ENCODE assay signal across 15 cellular contexts in genomic region chr6:118559659-118560058, GRCh38. TPM values are rescaled to one million over a fixed set of nuclear protein-coding genes. Genes with fewer than 3 reads are reported as not detected.
DNase-seq lines count a peak whose midpoint lies in the region; ATAC-seq, FAIRE-seq and TF ChIP-seq lines count a peak whose summit lies in the region.
"Had no signal": no experiment of that assay in that cellular context is flagged by ENCODE, and none has a peak within 500 bp of the region (broad histone marks: within the 10 kb centered on the region; RNA-seq: fewer than 3 reads in every experiment).

No MANE protein-coding gene starts in this region.

- no peaks in the 10 kb centered on the region for H3K36me3 ChIP-seq in kidney (ENCODE audit: control insufficient read depth in 1 of 2, insufficient read depth in 2 of 2, low read length in 2 of 2)
- H3K36me3 ChIP-seq in adrenal gland (replicated peaks in 1 of 2), result no peaks in the 10 kb centered on the region
- H3K36me3 ChIP-seq: transverse colon had no signal

- H3K36me3 Mint-ChIP-seq in activated CD8-positive, alpha-beta T cell treated with anti-CD3 and anti-CD28 coated beads for 36 hours (ENCODE audit: low read depth), result peaks cover 34% of the 10 kb centered on the region
- peaks cover 31% of the 10 kb centered on the region for H3K36me3 Mint-ChIP-seq in activated CD8-positive, alpha-beta T cell treated with anti-CD3 and anti-CD28 coated beads, Interleukin-2, amount 10 ng/mL, durations not matched to agents 7 days and 5 days (ENCODE audit: low read depth)

- FAIRE-seq in kidney (lab: Jason Lieb, UNC), result peak; percentile 72
- FAIRE-seq: frontal cortex had no signal

- H3K4me3 ChIP-seq in kidney (ENCODE audit: low read length in 2 of 2), result no peak overlapping the region
- no peak overlapping the region for H3K4me3 ChIP-seq in adrenal gland
- H3K4me3 ChIP-seq: dorsolateral prefrontal cortex, transverse colon had no signal

- no peak overlapping the region for H3K9ac ChIP-seq in kidney (ENCODE audit: low read length in 2 of 2)

- H3K4me1 Mint-ChIP-seq in activated CD8-positive, alpha-beta T cell treated with anti-CD3 and anti-CD28 coated beads for 36 hours (ENCODE audit: low read depth), result peaks cover 38% of the 10 kb centered on the region
- H3K4me1 Mint-ChIP-seq in activated CD8-positive, alpha-beta T cell treated with anti-CD3 and anti-CD28 coated beads, Interleukin-2, amount 10 ng/mL, durations not matched to agents 7 days and 5 days (ENCODE audit: low read depth), result peaks cover 28% of the 10 kb centered on the region

- intact Hi-C loops in activated CD8-positive, alpha-beta T cell treated with anti-CD3 and anti-CD28 coated beads for 36 hours (cut with micrococcal nuclease), result loop anchor here (10.0 kb wide), 2 partner anchors 215 to 245 kb away; no protein-coding TSS in a partner anchor
- intact Hi-C loops in kidney (cut with DNase I) (no loop called here), adrenal gland (cut with DNase I) (no loop called here)

- H3K27ac ChIP-seq in kidney (ENCODE audit: low read depth in 2 of 2, low read length in 2 of 2) (no peak overlapping the region), adrenal gland (no peak overlapping the region)
- H3K27ac ChIP-seq: dorsolateral prefrontal cortex had no signal

- H3K27ac Mint-ChIP-seq in activated CD8-positive, alpha-beta T cell treated with anti-CD3 and anti-CD28 coated beads for 36 hours, result peak overlapping the region; percentile 89
- no peak overlapping the region for H3K27ac Mint-ChIP-seq in activated CD8-positive, alpha-beta T cell treated with anti-CD3 and anti-CD28 coated beads, Interleukin-2, amount 10 ng/mL, durations not matched to agents 7 days and 5 days

- H3K9me3 Mint-ChIP-seq in activated CD8-positive, alpha-beta T cell treated with anti-CD3 and anti-CD28 coated beads for 36 hours, result no peaks in the 10 kb centered on the region
- no peaks in the 10 kb centered on the region for H3K9me3 Mint-ChIP-seq in activated CD8-positive, alpha-beta T cell treated with anti-CD3 and anti-CD28 coated beads, Interleukin-2, amount 10 ng/mL, durations not matched to agents 7 days and 5 days (ENCODE audit: insufficient read depth)

- H3K4me1 ChIP-seq in kidney (ENCODE audit: control insufficient read depth in 1 of 2, insufficient read depth in 1 of 2, low read depth in 1 of 2, low read length in 2 of 2) (peaks cover 0 to 4% of the 10 kb centered on the region in 2 donors), adrenal gland (replicated peaks in 1 of 2) (peaks cover 3 to 19% of the 10 kb centered on the region in 2 donors)

- no peak for TF ChIP-seq CTCF in activated CD8-positive, alpha-beta T cell treated with anti-CD3 and anti-CD28 coated beads for 36 hours (IDR thresholded peaks at IDR 0.05)
- TF ChIP-seq CTCF in kidney (IDR thresholded peaks at IDR 0.05; ENCODE audit: borderline replicate concordance, extremely low read depth, insufficient read depth) (no peak), adrenal gland (IDR thresholded peaks at IDR 0.05) (no peak)

- DNase-seq in activated CD8-positive, alpha-beta T cell treated with anti-CD3 and anti-CD28 coated beads for 36 hours, result no peak
- DNase-seq in activated CD8-positive, alpha-beta T cell treated with anti-CD3 and anti-CD28 coated beads, Interleukin-2, amount 10 ng/mL, durations not matched to agents 7 days and 5 days, result no peak
- DNase-seq in kidney (no peak), adrenal gland (no peak), cortex of kidney (lab: John Stamatoyannopoulos, UW) (no peak), SW480 (ENCODE audit: low spot score) (no peak)
- DNase-seq: dorsolateral prefrontal cortex, H7, NCI-H82, transverse colon had no signal

- no peaks in the 10 kb centered on the region for H3K27me3 ChIP-seq in adrenal gland
- H3K27me3 ChIP-seq: dorsolateral prefrontal cortex, transverse colon had no signal

- no peaks in the 10 kb centered on the region for H3K9me3 ChIP-seq in kidney (ENCODE audit: control insufficient read depth in 1 of 2, low read length in 2 of 2)
- H3K9me3 ChIP-seq in adrenal gland (replicated peaks in 1 of 3), result no peaks in the 10 kb centered on the region
- H3K9me3 ChIP-seq: transverse colon had no signal

- H3K27me3 Mint-ChIP-seq in activated CD8-positive, alpha-beta T cell treated with anti-CD3 and anti-CD28 coated beads for 36 hours, result no peaks in the 10 kb centered on the region
- H3K27me3 Mint-ChIP-seq in activated CD8-positive, alpha-beta T cell treated with anti-CD3 and anti-CD28 coated beads, Interleukin-2, amount 10 ng/mL, durations not matched to agents 7 days and 5 days (ENCODE audit: low read depth), result no peaks in the 10 kb centered on the region

- POLR2A ChIA-PET in activated CD8-positive, alpha-beta T cell treated with anti-CD3 and anti-CD28 coated beads for 36 hours (lab: Charles Lee), result interaction anchor here (1.3 kb wide), 1 partner anchor 335 kb away, joined by 3 read pairs; no protein-coding TSS in a partner anchor
- POLR2A ChIA-PET in activated CD8-positive, alpha-beta T cell treated with anti-CD3 and anti-CD28 coated beads, Interleukin-2, amount 10 ng/mL, durations not matched to agents 7 days and 5 days (lab: Charles Lee), result interaction anchor here (0.6 to 1.2 kb wide), 3 partner anchors 56 to 375 kb away, joined by 3 to 5 read pairs (median 3); no protein-coding TSS in a partner anchor

- no peak overlapping the region for H3K4me3 Mint-ChIP-seq in activated CD8-positive, alpha-beta T cell treated with anti-CD3 and anti-CD28 coated beads for 36 hours
- H3K4me3 Mint-ChIP-seq in activated CD8-positive, alpha-beta T cell treated with anti-CD3 and anti-CD28 coated beads, Interleukin-2, amount 10 ng/mL, durations not matched to agents 7 days and 5 days, result no peak overlapping the region

- CTCF ChIA-PET in activated CD8-positive, alpha-beta T cell treated with anti-CD3 and anti-CD28 coated beads for 36 hours (lab: Charles Lee), result interaction anchor here (0.9 to 2.4 kb wide), 2 partner anchors 61 to 167 kb away, joined by 3 to 5 read pairs; no protein-coding TSS in a partner anchor
- CTCF ChIA-PET in activated CD8-positive, alpha-beta T cell treated with anti-CD3 and anti-CD28 coated beads, Interleukin-2, amount 10 ng/mL, durations not matched to agents 7 days and 5 days (lab: Charles Lee), result interaction anchor here (1.0 to 1.4 kb wide), 3 partner anchors 59 to 275 kb away, joined by 3 read pairs; no protein-coding TSS in a partner anchor

- no peak for ATAC-seq in activated CD8-positive, alpha-beta T cell treated with anti-CD3 and anti-CD28 coated beads for 36 hours
- ATAC-seq in activated CD8-positive, alpha-beta T cell treated with anti-CD3 and anti-CD28 coated beads, Interleukin-2, amount 10 ng/mL, durations not matched to agents 7 days and 5 days, result no peak
- ATAC-seq in GM21529 (IDR thresholded peaks at IDR 0.05; ENCODE audit: unreplicated experiment) (peak; percentile 53), HG03442 (IDR thresholded peaks at IDR 0.05; ENCODE audit: unreplicated experiment) (peak; percentile 61)

- TF ChIP-seq POLR2A in adrenal gland (IDR thresholded peaks at IDR 0.05), result no peak

RNA-seq across cellular contexts. Expression of gene PLN, which starts 11.6 kb away (rescaled TPM):
- total RNA-seq in activated CD8-positive, alpha-beta T cell treated with anti-CD3 and anti-CD28 coated beads for 36 hours, result not detected
- not detected for total RNA-seq in activated CD8-positive, alpha-beta T cell treated with anti-CD3 and anti-CD28 coated beads, Interleukin-2, amount 10 ng/mL, durations not matched to agents 7 days and 5 days
- 47.2 TPM for total RNA-seq in kidney
- 22.7 TPM for polyA plus RNA-seq in kidney (ENCODE audit: insufficient read depth, low read depth, low replicate concordance)
- total RNA-seq in adrenal gland, result 10 to 100 TPM in 1 of 8 donors, 1 to 10 TPM in 7; 1.6 to 11.2 (median 6.0) TPM
- 1 to 10 TPM; 4.7 to 8.8 (median 8.4) TPM for polyA plus RNA-seq in adrenal gland
- total RNA-seq: H7, HT-29 had no signal
- polyA plus RNA-seq: neural cell had no signal

Comparison
In these comparisons a context has a peak if more than half of its experiments do, and no peak if none do; other contexts are left out.
1. ATAC-seq: peak in GM21529 (single experiment) and HG03442 (single experiment); none in activated CD8-positive, alpha-beta T cell treated with anti-CD3 and anti-CD28 coated beads for 36 hours (single experiment) and activated CD8-positive, alpha-beta T cell treated with anti-CD3 and anti-CD28 coated beads, Interleukin-2, amount 10 ng/mL, durations not matched to agents 7 days and 5 days (single experiment).